ENCODE assay signal across 8 cellular contexts in the genomic region with DNA sequence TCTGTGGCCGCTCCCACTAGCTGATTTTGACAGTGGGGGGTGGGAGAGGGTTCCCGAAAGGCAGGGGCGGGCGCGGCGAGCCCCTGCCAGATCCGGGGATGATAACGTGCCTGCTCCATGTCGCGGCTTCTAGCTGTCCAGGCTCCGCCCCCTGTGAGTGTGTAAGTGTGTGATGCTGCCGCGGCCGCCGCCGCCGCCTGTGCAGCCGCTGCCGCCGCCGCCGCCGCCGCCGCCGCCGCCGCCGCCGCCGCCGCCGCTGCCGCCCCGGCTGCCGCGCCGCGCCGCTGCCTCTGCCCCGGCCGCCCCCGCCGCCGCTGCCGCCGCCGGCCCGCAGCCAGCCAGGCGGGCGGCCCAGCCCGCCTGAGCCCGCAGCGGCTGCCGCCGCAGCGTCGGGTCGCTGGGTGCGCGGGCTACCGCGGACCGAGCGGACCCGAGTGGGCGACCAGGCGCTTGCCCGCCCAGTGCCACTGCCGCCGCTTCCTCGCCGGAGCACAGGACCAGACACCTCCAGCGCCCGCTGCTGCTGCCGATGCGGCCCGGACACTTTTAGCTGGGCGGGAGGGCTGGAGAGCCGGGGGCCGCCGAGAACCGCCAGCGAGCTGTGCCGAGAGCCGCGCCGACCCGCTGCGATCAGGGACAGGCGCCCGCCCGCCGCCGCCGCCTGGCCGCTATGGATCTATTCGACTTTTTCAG. TPM values are rescaled to one million over a fixed set of nuclear protein-coding genes. Genes with fewer than 3 reads are reported as not detected.
DNase-seq lines count a peak whose midpoint lies in the region; ATAC-seq and TF ChIP-seq lines count a peak whose summit lies in the region.

Gene AFF2 (plus strand): TSS at position 190 of the 693 bp plus-strand sequence. CDS start 481 bp downstream, at position 671.

- intact Hi-C loops in heart left ventricle (cut with DNase I) (no loop called here), PC-9 (cut with micrococcal nuclease; ENCODE audit: unreplicated experiment) (no loop called here)

- H3F3A ChIP-seq in PC-9 (ENCODE audit: insufficient read depth, low read depth) = no peaks in the 10 kb centered on the region

- H2AFZ ChIP-seq in PC-9 = no peak within 1 kb of the TSS

- H3K27ac Mint-ChIP-seq in CD8-positive, alpha-beta memory T cell = peak within 1 kb of the TSS in 3 of 8 donors; percentile 22 to 63 (median 26)

- H3K27ac ChIP-seq in CD8-positive, alpha-beta memory T cell (ENCODE audit: low read depth, low read length) = no peak within 1 kb of the TSS
- H3K27ac ChIP-seq in HEK293 (ENCODE audit: extremely low read depth, low read depth, low read length) (peak within 1 kb of the TSS; percentile 72; the same call in 1 of the 2 replicates), heart left ventricle (no peak within 1 kb of the TSS), rectal smooth muscle tissue (ENCODE audit: low read depth, low read length) (no peak within 1 kb of the TSS), PC-9 (no peak within 1 kb of the TSS)

- H3K79me2 ChIP-seq in PC-9 (ENCODE audit: low read depth) = no peaks in the 10 kb centered on the region

- peaks cover 4 to 6% (median 6%) of the 10 kb centered on the region in 3 donors for H3K4me1 Mint-ChIP-seq in CD8-positive, alpha-beta memory T cell

- TF ChIP-seq CTCF in HEK293 (tag by site-specific recombination; IDR thresholded peaks at IDR 0.05) (no peak), heart left ventricle (IDR thresholded peaks at IDR 0.05) (no peak), PC-9 (conservative IDR thresholded peaks at IDR 0.05) (no peak)

- H3K9me3 Mint-ChIP-seq in CD8-positive, alpha-beta memory T cell = no peaks in the 10 kb centered on the region

- no peak within 1 kb of the TSS for H3K4me2 ChIP-seq in PC-9

- H3K9ac ChIP-seq in NT2/D1 (ENCODE audit: insufficient read length, low read depth) (peak within 1 kb of the TSS; percentile 64), rectal smooth muscle tissue (ENCODE audit: low read length) (no peak within 1 kb of the TSS)

- POLR2A ChIA-PET in CD8-positive, alpha-beta memory T cell (lab: Charles Lee) = no interaction called here
- POLR2A ChIA-PET in HEK293 (lab: Yijun Ruan, JAX) (interaction anchor here (0.6 to 0.8 kb wide), 3 partner anchors 10 to 256 kb away, joined by 3 to 4 read pairs (median 3); no protein-coding TSS in a partner anchor), PC-9 (lab: Charles Lee; ENCODE audit: unreplicated experiment) (no interaction called here)

- H3K27me3 Mint-ChIP-seq in CD8-positive, alpha-beta memory T cell = peaks cover 14 to 17% of the 10 kb centered on the region in 2 donors

- no peaks in the 10 kb centered on the region for H3K36me3 ChIP-seq in CD8-positive, alpha-beta memory T cell (ENCODE audit: insufficient read depth, low read length)
- H3K36me3 ChIP-seq in HEK293 (ENCODE audit: control insufficient read depth in 2 of 2, insufficient read depth in 1 of 2, low read length in 2 of 2) = no peaks in the 10 kb centered on the region
- H3K36me3 ChIP-seq in NT2/D1 (ENCODE audit: insufficient read depth, insufficient read length, low read length) = no peaks in the 10 kb centered on the region
- no peaks in the 10 kb centered on the region for H3K36me3 ChIP-seq in heart left ventricle
- H3K36me3 ChIP-seq in rectal smooth muscle tissue (ENCODE audit: control insufficient read depth, insufficient read depth, low read length) = no peaks in the 10 kb centered on the region
- no peaks in the 10 kb centered on the region for H3K36me3 ChIP-seq in PC-9 (ENCODE audit: low read depth)

- no peaks in the 10 kb centered on the region for H3K9me3 ChIP-seq in CD8-positive, alpha-beta memory T cell (ENCODE audit: low read length)
- H3K9me3 ChIP-seq in HEK293 (ENCODE audit: control insufficient read depth, insufficient read depth, low read depth, low read length) (no peaks in the 10 kb centered on the region), NT2/D1 (ENCODE audit: insufficient read depth, low read length) (no peaks in the 10 kb centered on the region), heart left ventricle (no peaks in the 10 kb centered on the region), PC-9 (ENCODE audit: insufficient read depth, low read depth) (no peaks in the 10 kb centered on the region)

- no peaks in the 10 kb centered on the region for H3K36me3 Mint-ChIP-seq in CD8-positive, alpha-beta memory T cell

- H3K27me3 ChIP-seq in CD8-positive, alpha-beta memory T cell (ENCODE audit: insufficient read depth, low read length, poor library complexity, severe bottlenecking) = peaks cover 8% of the 10 kb centered on the region
- H3K27me3 ChIP-seq in NT2/D1 (ENCODE audit: insufficient read depth, insufficient read length) = no peaks in the 10 kb centered on the region
- H3K27me3 ChIP-seq in heart left ventricle = peaks cover 0 to 42% (median 26%) of the 10 kb centered on the region in 9 donors
- H3K27me3 ChIP-seq in rectal smooth muscle tissue (ENCODE audit: control insufficient read depth, insufficient read depth, low read length) = peaks cover 3% of the 10 kb centered on the region
- peaks cover 2% of the 10 kb centered on the region for H3K27me3 ChIP-seq in PC-9 (ENCODE audit: insufficient read depth, low read depth)

- peak within 1 kb of the TSS; percentile 34 for H3K4me3 ChIP-seq in CD8-positive, alpha-beta memory T cell (ENCODE audit: low read length)
- H3K4me3 ChIP-seq in HEK293 (ENCODE audit: low read depth, low read length) = peak within 1 kb of the TSS; percentile 63
- peak within 1 kb of the TSS; percentile 50 for H3K4me3 ChIP-seq in NT2/D1 (ENCODE audit: insufficient read length, low read depth)
- peak within 1 kb of the TSS in 11 of 12 donors; percentile 6 to 58 (median 44) for H3K4me3 ChIP-seq in heart left ventricle
- peak within 1 kb of the TSS; percentile 41 for H3K4me3 ChIP-seq in rectal smooth muscle tissue (ENCODE audit: low read length)
- no peak within 1 kb of the TSS for H3K4me3 ChIP-seq in PC-9

- WGBS in heart left ventricle, 4 donors = 0 to 54% (median 23%) methylated on average over 14 to 95 of the region's 98 CpGs

- no TSS peak for BruUV-seq in PC-9 (replicated peaks; lab: Mats Ljungman, UMichigan)

- H3K4me3 Mint-ChIP-seq in CD8-positive, alpha-beta memory T cell = peak within 1 kb of the TSS; percentile 78 to 91 (median 82)

- no peaks in the 10 kb centered on the region for H4K20me1 ChIP-seq in PC-9 (ENCODE audit: insufficient read depth)

- ATAC-seq in heart left ventricle = peak in 2 of 4 donors; percentile 50 to 67

- TF ChIP-seq POLR2A in heart left ventricle (IDR thresholded peaks at IDR 0.05) = no peak

- DNase-seq in CD8-positive, alpha-beta memory T cell = peak in 4 of 5 donors; percentile 8 to 48 (median 27)
- DNase-seq in NT2/D1 (ENCODE audit: low read depth, low spot score) (no peak), activated gamma-delta T cell treated with Interleukin-2 at 50 U/mL for 16 hours (peak; percentile 23), heart left ventricle (peak in 4 of 5 donors; percentile 6 to 63 (median 26)), PC-9 (no peak), RKO (ENCODE audit: low spot score) (no peak)

- peaks cover 9% of the 10 kb centered on the region for H3K4me1 ChIP-seq in CD8-positive, alpha-beta memory T cell (ENCODE audit: insufficient read depth, low read length)
- H3K4me1 ChIP-seq in HEK293 (ENCODE audit: control insufficient read depth, insufficient read depth, low read length) (peaks cover 9% of the 10 kb centered on the region; the same call in 1 of the 2 replicates), NT2/D1 (ENCODE audit: insufficient read depth, insufficient read length) (no peaks in the 10 kb centered on the region), heart left ventricle (peaks cover 0 to 14% (median 0%) of the 10 kb centered on the region in 12 donors), rectal smooth muscle tissue (ENCODE audit: control insufficient read depth, insufficient read depth, low read length) (no peaks in the 10 kb centered on the region), PC-9 (replicated peaks; ENCODE audit: insufficient read depth) (no peaks in the 10 kb centered on the region)

- H3K9me2 ChIP-seq in PC-9 (ENCODE audit: insufficient read depth) = no peaks in the 10 kb centered on the region

- CTCF ChIA-PET in CD8-positive, alpha-beta memory T cell (lab: Charles Lee) = no interaction called here
- CTCF ChIA-PET in HEK293 (lab: Yijun Ruan, JAX) = no interaction called here
- CTCF ChIA-PET in PC-9 (lab: Charles Lee) = no interaction called here

TF ChIP-seq in HEK293, 187 proteins besides CTCF, POLR2A, EP300 and RAD21 (continues in another document):
- TF ChIP-seq ZNF23 (tag by site-specific recombination; IDR thresholded peaks at IDR 0.05; ENCODE audit: borderline replicate concordance) (no peak), ZNF426 (tag by site-specific recombination; IDR thresholded peaks at IDR 0.05) (no peak), ZNF341 (tag by site-specific recombination; IDR thresholded peaks at IDR 0.05; ENCODE audit: low read depth) (peak; percentile 76), EGR2 (tag by site-specific recombination; IDR thresholded peaks at IDR 0.05; ENCODE audit: low read depth) (no peak), ZSCAN5A (tag by site-specific recombination; IDR thresholded peaks at IDR 0.05) (no peak)

RNA-seq across cellular contexts. Expression of gene AFF2, which starts in this region (rescaled TPM):
- under 1 TPM; 0.27 to 0.33 TPM for total RNA-seq in CD8-positive, alpha-beta memory T cell
- not detected for polyA plus RNA-seq in CD8-positive, alpha-beta memory T cell
- under 1 TPM; 0.02 to 0.83 (median 0.32) TPM for total RNA-seq in heart left ventricle
- under 1 TPM; under 0.01 to 0.01 TPM for polyA plus RNA-seq in heart left ventricle
- total RNA-seq in PC-9 (2021) = not detected in 2 replicates

Comparison
In these comparisons a context has a peak if more than half of its experiments do, and no peak if none do; other contexts are left out.
1. Peak in DNase-seq and H3K4me3 ChIP-seq in CD8-positive, alpha-beta memory T cell; RNA of the gene not detected or under 1 TPM.
2. Peak in DNase-seq and H3K4me3 ChIP-seq in heart left ventricle; RNA of the gene not detected or under 1 TPM.